In the genomic region with DNA sequence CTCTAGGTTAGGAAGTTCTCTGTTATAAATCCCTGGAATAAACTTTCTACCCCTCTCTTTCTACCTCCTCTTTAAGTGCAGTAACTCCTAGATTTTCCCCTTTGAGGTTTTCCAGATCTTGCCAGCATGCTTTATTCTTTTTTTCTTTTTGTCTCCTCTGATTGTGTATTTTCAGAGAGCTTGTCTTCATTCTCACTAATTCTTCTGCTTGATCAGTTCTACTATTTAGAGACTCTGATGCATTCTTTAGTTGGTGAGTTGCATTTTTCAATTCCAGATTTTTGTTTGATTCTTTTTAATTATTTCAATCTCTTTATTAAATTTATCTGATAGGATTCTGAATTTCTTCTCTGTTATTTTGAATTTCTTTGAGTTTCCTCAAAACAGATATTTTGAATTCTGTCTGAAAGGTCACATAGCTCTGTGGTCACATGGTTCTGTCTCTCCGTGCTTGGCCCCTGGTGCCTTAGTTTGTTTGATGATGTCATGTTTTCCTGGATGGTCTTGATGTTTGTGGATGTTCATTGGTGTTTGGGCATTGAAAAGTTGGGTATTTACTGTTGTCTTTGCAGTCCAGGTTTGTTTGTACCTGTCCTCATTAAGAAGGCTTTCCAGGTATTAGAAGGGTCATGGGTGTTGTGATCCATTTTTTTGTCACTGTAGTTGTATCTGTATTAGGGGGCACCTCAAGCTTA, we compare ENCODE assay signal across 21 cellular contexts.
A peak's percentile ranks its signal among the peaks of the same experiment; 100 is the strongest.
DNase-seq lines count a peak whose midpoint lies in the region; ATAC-seq, FAIRE-seq and TF ChIP-seq lines count a peak whose summit lies in the region.
"Had no signal": no experiment of that assay in that cellular context is flagged by ENCODE, and none has a peak within 500 bp of the region (broad histone marks: within the 10 kb centered on the region; RNA-seq: fewer than 3 reads in every experiment).

No MANE protein-coding gene starts in this region.

- H3K23me2 ChIP-seq in H9 (ENCODE audit: insufficient read length, low read depth, low read length, poor library complexity, severe bottlenecking) = no peaks in the 10 kb centered on the region

- no CpG with 5 or more reads among the region's 1 CpG for WGBS in H9 (ENCODE audit: extremely low coverage, insufficient read length, low lambda C conversion rate)

- H3K27me3 Mint-ChIP-seq in GM23338 (ENCODE audit: insufficient read depth, low read depth, poor library complexity) (no peaks in the 10 kb centered on the region), H9 (ENCODE audit: low read depth) (no peaks in the 10 kb centered on the region)
- no peaks in the 10 kb centered on the region for H3K27me3 Mint-ChIP-seq in stimulated activated naive B cell treated with anti-CD40 and anti-IgM and Interleukin-4, amounts not matched to agents 10 μg/mL and 1 μg/mL and 100 μg/mL, for 72 hours
- H3K27me3 Mint-ChIP-seq: CD4-positive, CD25-positive, alpha-beta regulatory T cell; CD8-positive, alpha-beta memory T cell; IgD-negative memory B cell had no signal

- H4K8ac ChIP-seq in H9 (replicated peaks; ENCODE audit: insufficient read length, low read depth, low read length) = no peak overlapping the region

- H3K9ac ChIP-seq in H9 (ENCODE audit: extremely low read depth, insufficient read length, low read length) = no peak overlapping the region

- H3K36me3 ChIP-seq in GM23338 (ENCODE audit: insufficient read depth) = no peaks in the 10 kb centered on the region
- H3K36me3 ChIP-seq: BE2C had no signal

- no peak overlapping the region for H3K14ac ChIP-seq in H9 (ENCODE audit: insufficient read depth, low read length)

- no peak overlapping the region for H3T11ph ChIP-seq in H9 (ENCODE audit: low read length)

- H4K20me1 ChIP-seq in GM23338 (replicated peaks; ENCODE audit: insufficient read depth) = no peaks in the 10 kb centered on the region
- H4K20me1 ChIP-seq in H9 (ENCODE audit: control insufficient read depth, insufficient read depth, insufficient read length) = no peaks in the 10 kb centered on the region

- peak; percentile 61 for FAIRE-seq in frontal cortex (lab: Jason Lieb, UNC)
- FAIRE-seq: A204.1, G401.6, GM12892, GM18507, HTR-8/SVneo had no signal

- H3K4me1 Mint-ChIP-seq in GM23338 = peaks cover 17% of the 10 kb centered on the region
- peaks cover 30% of the 10 kb centered on the region in 2 experiments for H3K4me1 Mint-ChIP-seq in H9
- peaks cover 17 to 38% of the 10 kb centered on the region in 2 donors for H3K4me1 Mint-ChIP-seq in stimulated activated naive B cell treated with anti-CD40 and anti-IgM and Interleukin-4, amounts not matched to agents 10 μg/mL and 1 μg/mL and 100 μg/mL, for 72 hours

- no peak overlapping the region for H3K4ac ChIP-seq in H9 (ENCODE audit: low read depth, low read length)

- no peak overlapping the region for H2BK12ac ChIP-seq in H9 (ENCODE audit: insufficient read length, low read depth, low read length)

- no peak for TF ChIP-seq CTCF in GM23338 (conservative IDR thresholded peaks at IDR 0.05; ENCODE audit: low read depth in 2 of 2)
- TF ChIP-seq CTCF in H9 (conservative IDR thresholded peaks at IDR 0.05) = no peak

- no peak overlapping the region for H2AFZ ChIP-seq in GM23338
- H2AFZ ChIP-seq in H9 (ENCODE audit: low read length) = no peak overlapping the region

- H3K79me1 ChIP-seq in H9 (ENCODE audit: insufficient read depth, low read depth, low read length, poor library complexity, severe bottlenecking) = no peaks in the 10 kb centered on the region

- H2BK5ac ChIP-seq in H9 (ENCODE audit: insufficient read length, low read length) = no peak overlapping the region

- H3K18ac ChIP-seq in H9 (ENCODE audit: insufficient read length, low read depth, low read length) = no peak overlapping the region

- no peaks in the 10 kb centered on the region; the same call in 2 of the 3 replicates for H3K9me3 Mint-ChIP-seq in GM23338
- H3K9me3 Mint-ChIP-seq in H9 = peaks cover 5 to 14% of the 10 kb centered on the region in 2 experiments; a peak in 3 of 5 replicates
- H3K9me3 Mint-ChIP-seq in stimulated activated naive B cell treated with anti-CD40 and anti-IgM and Interleukin-4, amounts not matched to agents 10 μg/mL and 1 μg/mL and 100 μg/mL, for 72 hours = peaks cover 25 to 28% of the 10 kb centered on the region in 2 donors

- no peak overlapping the region for H3K56ac ChIP-seq in H9 (ENCODE audit: insufficient read length, low read depth, low read length)

- H3K27ac ChIP-seq in GM23338 (ENCODE audit: low read depth) (no peak overlapping the region), H9 (ENCODE audit: insufficient read length, low read depth, low read length) (no peak overlapping the region)

- DNase-seq in GM23338 (ENCODE audit: low spot score) = no peak
- DNase-seq in H9 = no peak
- DNase-seq in frontal cortex (ENCODE audit: low spot score in 2 of 2) = no peak
- no peak for DNase-seq in stimulated activated naive B cell treated with anti-CD40 and anti-IgM and Interleukin-4, amounts not matched to agents 10 μg/mL and 1 μg/mL and 100 μg/mL, for 72 hours
- DNase-seq: ACHN; BE2C; C1 segment of cervical spinal cord; Caco-2; CD4-positive, CD25-positive, alpha-beta regulatory T cell; CD8-positive, alpha-beta memory T cell; GOT3; KBM-7 had no signal

- H3K4me2 ChIP-seq in GM23338 (no peak overlapping the region), H9 (ENCODE audit: insufficient read depth, insufficient read length, low read length) (no peak overlapping the region)

- H2BK15ac ChIP-seq in H9 (ENCODE audit: low read depth, low read length) = no peak overlapping the region

- no peak for ATAC-seq in GM23338
- no peak for ATAC-seq in stimulated activated naive B cell treated with anti-CD40 and anti-IgM and Interleukin-4, amounts not matched to agents 10 μg/mL and 1 μg/mL and 100 μg/mL, for 72 hours (replicated peaks)
- no peak for ATAC-seq in HG02678 (IDR thresholded peaks at IDR 0.05; ENCODE audit: unreplicated experiment)
- no peak for ATAC-seq in GM21786 (IDR thresholded peaks at IDR 0.05; ENCODE audit: unreplicated experiment)

- no peak overlapping the region for H2BK20ac ChIP-seq in H9 (ENCODE audit: low read depth, low read length, poor library complexity, severe bottlenecking)

- H3K9me2 ChIP-seq in GM23338 (ENCODE audit: insufficient read depth) = no peaks in the 10 kb centered on the region

- H4K91ac ChIP-seq in H9 (ENCODE audit: insufficient read length, low read depth, low read length) = no peak overlapping the region

- H3K4me3 ChIP-seq in GM23338 = no peak overlapping the region
- H3K4me3 ChIP-seq: HAP-1 had no signal

- no peaks in the 10 kb centered on the region for H3K27me3 ChIP-seq in GM23338 (ENCODE audit: insufficient read depth)
- H3K27me3 ChIP-seq in H9 (ENCODE audit: insufficient read depth, low read length) = no peaks in the 10 kb centered on the region
- H3K27me3 ChIP-seq: BE2C had no signal

- no peaks in the 10 kb centered on the region for H3K9me3 ChIP-seq in H9 (ENCODE audit: control insufficient read depth, low read depth, low read length)
- H3K9me3 ChIP-seq: BE2C, Caco-2 had no signal

- no peak overlapping the region for H2BK120ac ChIP-seq in H9 (ENCODE audit: low read depth, low read length, poor library complexity, severe bottlenecking)

- peaks cover 69% of the 10 kb centered on the region for H3K79me2 ChIP-seq in GM23338 (replicated peaks; ENCODE audit: insufficient read depth)
- H3K79me2 ChIP-seq in H9 (ENCODE audit: insufficient read depth, low read length) = no peaks in the 10 kb centered on the region; the same call in 1 of the 2 replicates

- no peak overlapping the region for H3K23ac ChIP-seq in H9 (ENCODE audit: insufficient read length, low read depth, low read length)

- H2AK5ac ChIP-seq in H9 (ENCODE audit: insufficient read length, low read length) = no peak overlapping the region

- no peak overlapping the region for H3K4me3 Mint-ChIP-seq in GM23338
- H3K4me3 Mint-ChIP-seq in H9 = no peak overlapping the region
- H3K4me3 Mint-ChIP-seq in stimulated activated naive B cell treated with anti-CD40 and anti-IgM and Interleukin-4, amounts not matched to agents 10 μg/mL and 1 μg/mL and 100 μg/mL, for 72 hours = no peak overlapping the region
- H3K4me3 Mint-ChIP-seq: IgD-negative memory B cell had no signal

- H3K4me1 ChIP-seq in GM23338 (ENCODE audit: insufficient read depth) (peaks cover 4% of the 10 kb centered on the region; the same call in 1 of the 2 replicates), H9 (ENCODE audit: insufficient read depth, low read length) (no peaks in the 10 kb centered on the region)
- H3K4me1 ChIP-seq: BE2C, Caco-2 had no signal

- H3K36me3 Mint-ChIP-seq in GM23338 (ENCODE audit: low read depth) (peaks cover 14% of the 10 kb centered on the region; the same call in 2 of the 3 replicates), H9 (ENCODE audit: insufficient read depth in 1 of 3, low read depth in 3 of 3) (peaks cover 3 to 37% (median 13%) of the 10 kb centered on the region in 3 experiments; a peak in 6 of 7 replicates)
- H3K36me3 Mint-ChIP-seq in stimulated activated naive B cell treated with anti-CD40 and anti-IgM and Interleukin-4, amounts not matched to agents 10 μg/mL and 1 μg/mL and 100 μg/mL, for 72 hours = peaks cover 48 to 60% of the 10 kb centered on the region in 2 donors

- H3K27ac Mint-ChIP-seq in GM23338 (peak overlapping the region; percentile 74), H9 (peak overlapping the region in 2 of 3 experiments; percentile 44 to 56; a peak in 4 of 7 replicates)
- H3K27ac Mint-ChIP-seq in stimulated activated naive B cell treated with anti-CD40 and anti-IgM and Interleukin-4, amounts not matched to agents 10 μg/mL and 1 μg/mL and 100 μg/mL, for 72 hours = peak overlapping the region; percentile 37
- H3K27ac Mint-ChIP-seq: CD4-positive, CD25-positive, alpha-beta regulatory T cell had no signal

- H3F3A ChIP-seq in GM23338 (replicated peaks; ENCODE audit: low read depth) = no peaks in the 10 kb centered on the region

- no peak overlapping the region for H4K5ac ChIP-seq in H9 (ENCODE audit: insufficient read length, low read depth, low read length)

TF ChIP-seq in GM23338, 12 proteins besides CTCF, POLR2A, EP300 and RAD21 (continues in another document):
- TF ChIP-seq ZNF114 (CRISPR knock-in tag; IDR thresholded peaks at IDR 0.05) (no peak), EZH2phosphoT487 (IDR thresholded peaks at IDR 0.05; ENCODE audit: unreplicated experiment) (no peak), NANOG (IDR thresholded peaks at IDR 0.05; ENCODE audit: borderline replicate concordance) (no peak)
